ENCODE assay signal across 8 cellular contexts in genomic region chr3:72310028-72310987, GRCh38.
DNase-seq lines count a peak whose midpoint lies in the region; ATAC-seq and TF ChIP-seq lines count a peak whose summit lies in the region.

No MANE protein-coding gene starts in this region.

- peaks cover 0 to 2% (median 0%) of the 10 kb centered on the region in 11 donors for H3K9me3 Mint-ChIP-seq in naive thymus-derived CD4-positive, alpha-beta T cell

- H3K36me3 Mint-ChIP-seq in naive thymus-derived CD4-positive, alpha-beta T cell = peaks cover 0 to 3% (median 0%) of the 10 kb centered on the region in 5 donors

- H3K27me3 ChIP-seq in PC-3 (ENCODE audit: low read length) = no peaks in the 10 kb centered on the region; the same call in 1 of the 2 replicates
- H3K27me3 ChIP-seq in colonic mucosa = no peaks in the 10 kb centered on the region
- H3K27me3 ChIP-seq in naive thymus-derived CD4-positive, alpha-beta T cell (ENCODE audit: control insufficient read depth in 2 of 2, insufficient read depth in 2 of 2, low read length in 2 of 2) = no peaks in the 10 kb centered on the region

- no TSS peak for BruUV-seq in PC-3 (replicated peaks; lab: Mats Ljungman, UMichigan)

- TF ChIP-seq CTCF in PC-3 (conservative IDR thresholded peaks at IDR 0.05; ENCODE audit: low read depth, low read length) = no peak
- TF ChIP-seq CTCF in colonic mucosa (IDR thresholded peaks at IDR 0.05) = no peak

- H3K4me3 ChIP-seq in PC-3 (ENCODE audit: low read length) (no peak overlapping the region), colonic mucosa (no peak overlapping the region)
- no peak overlapping the region for H3K4me3 ChIP-seq in naive thymus-derived CD4-positive, alpha-beta T cell (ENCODE audit: low read length)

- peak overlapping the region; percentile 15; the same call in 1 of the 2 replicates for H3K4me2 ChIP-seq in PC-3 (ENCODE audit: low read length)

- no peak overlapping the region for H3K9ac ChIP-seq in PC-3 (ENCODE audit: low read length)
- peak overlapping the region in 1 of 2 donors; percentile 41 for H3K9ac ChIP-seq in colonic mucosa (ENCODE audit: low read depth in 2 of 2, low read length in 2 of 2)

- intact Hi-C loops in PC-3 (cut with micrococcal nuclease) (no loop called here), colonic mucosa (cut with DNase I) (no loop called here)
- intact Hi-C loops in naive thymus-derived CD4-positive, alpha-beta T cell (cut with micrococcal nuclease) = loop anchor here in 1 of 2 donors (1.0 kb wide), 1 partner anchor 33 kb away; no protein-coding TSS in a partner anchor

- ATAC-seq in GM19463 (IDR thresholded peaks at IDR 0.05; ENCODE audit: unreplicated experiment) (peak; percentile 92), HG03457 (IDR thresholded peaks at IDR 0.05; ENCODE audit: unreplicated experiment) (peak; percentile 90), PC-3 (peak; percentile 83)
- ATAC-seq in naive thymus-derived CD4-positive, alpha-beta T cell = peak; percentile 85

- peak overlapping the region; percentile 60 to 90 (median 80) for H3K4me3 Mint-ChIP-seq in naive thymus-derived CD4-positive, alpha-beta T cell

- no peaks in the 10 kb centered on the region for H3K79me2 ChIP-seq in PC-3 (ENCODE audit: low read length)

- H3K27ac ChIP-seq in PC-3 (ENCODE audit: low read length) (no peak overlapping the region), colonic mucosa (peak overlapping the region; percentile 47), substantia nigra (ENCODE audit: low read depth, low read length, poor library complexity, severe bottlenecking) (no peak overlapping the region)
- peak overlapping the region; percentile 12 for H3K27ac ChIP-seq in naive thymus-derived CD4-positive, alpha-beta T cell (ENCODE audit: low read depth, low read length)

- H3K9me3 ChIP-seq in PC-3 (ENCODE audit: low read length) (no peaks in the 10 kb centered on the region), colonic mucosa (no peaks in the 10 kb centered on the region)
- H3K9me3 ChIP-seq in naive thymus-derived CD4-positive, alpha-beta T cell (ENCODE audit: control insufficient read depth in 2 of 3, low read length in 3 of 3) = no peaks in the 10 kb centered on the region

- no peaks in the 10 kb centered on the region for H3F3A ChIP-seq in PC-3 (ENCODE audit: low read length, unreplicated experiment)

- CTCF ChIA-PET in PC-3 (lab: Charles Lee) = no interaction called here
- CTCF ChIA-PET in naive thymus-derived CD4-positive, alpha-beta T cell (lab: Charles Lee) = interaction anchor here (0.6 kb wide), 1 partner anchor 53 kb away, joined by 3 read pairs; no protein-coding TSS in a partner anchor

- no peaks in the 10 kb centered on the region for H3K9me2 ChIP-seq in PC-3 (replicated peaks; ENCODE audit: low read length)

- peaks cover 0 to 2% (median 0%) of the 10 kb centered on the region in 5 donors for H3K27me3 Mint-ChIP-seq in naive thymus-derived CD4-positive, alpha-beta T cell

- H3K27ac Mint-ChIP-seq in naive thymus-derived CD4-positive, alpha-beta T cell = peak overlapping the region; percentile 87 to 97 (median 93)

- no peaks in the 10 kb centered on the region for H4K20me1 ChIP-seq in PC-3 (ENCODE audit: low read length)

- DNase-seq in GM04504 (ENCODE audit: low read depth) = peak; percentile 59
- DNase-seq in PC-3 = peak; percentile 31
- peak; percentile 60 for DNase-seq in colonic mucosa
- peak in 6 of 9 donors; percentile 19 to 34 (median 29) for DNase-seq in naive thymus-derived CD4-positive, alpha-beta T cell
- DNase-seq in substantia nigra (lab: John Stamatoyannopoulos, UW) = no peak
- DNase-seq in NCI-H226 = no peak

- POLR2A ChIA-PET in PC-3 (lab: Charles Lee; ENCODE audit: unreplicated experiment) = no interaction called here
- POLR2A ChIA-PET in naive thymus-derived CD4-positive, alpha-beta T cell (lab: Charles Lee) = interaction anchor here (0.9 to 1.0 kb wide), 2 partner anchors 32 to 39 kb away, joined by 3 read pairs; no protein-coding TSS in a partner anchor

- no peaks in the 10 kb centered on the region for H3K4me1 ChIP-seq in PC-3 (ENCODE audit: insufficient read depth, low read length)
- H3K4me1 ChIP-seq in colonic mucosa = peaks cover 4% of the 10 kb centered on the region
- peaks cover 0 to 20% of the 10 kb centered on the region in 2 donors for H3K4me1 ChIP-seq in naive thymus-derived CD4-positive, alpha-beta T cell (ENCODE audit: control insufficient read depth in 2 of 2, insufficient read depth in 2 of 2, low read length in 2 of 2)

- peaks cover 7 to 40% (median 32%) of the 10 kb centered on the region in 7 donors for H3K4me1 Mint-ChIP-seq in naive thymus-derived CD4-positive, alpha-beta T cell

- H3K36me3 ChIP-seq in PC-3 (ENCODE audit: low read depth, low read length) (no peaks in the 10 kb centered on the region), colonic mucosa (no peaks in the 10 kb centered on the region)
- H3K36me3 ChIP-seq in naive thymus-derived CD4-positive, alpha-beta T cell (ENCODE audit: control insufficient read depth in 2 of 3, insufficient read depth in 3 of 3, low read length in 3 of 3) = no peaks in the 10 kb centered on the region

- peak overlapping the region; percentile 66 for H2AFZ ChIP-seq in PC-3 (ENCODE audit: low read length)

Comparison
In these comparisons a context has a peak if more than half of its experiments do, and no peak if none do; other contexts are left out.
1. DNase-seq: peak in GM04504 (single experiment), PC-3 (single experiment), colonic mucosa (single experiment) and naive thymus-derived CD4-positive, alpha-beta T cell (6 of 9); none in substantia nigra (0 of 49) and NCI-H226 (single experiment).
2. H3K27ac ChIP-seq: peak in colonic mucosa (single experiment) and naive thymus-derived CD4-positive, alpha-beta T cell (single experiment); none in PC-3 (single experiment) and substantia nigra (single experiment).
3. Peak in every context shown above with its lines, with median percentiles within 50 percentile points of each other: ATAC-seq.